Comparison of ENCODE assay signal across 8 cellular contexts in genomic region chr11:118928108-118928869, GRCh38. TPM values are rescaled to one million over a fixed set of nuclear protein-coding genes. Genes with fewer than 3 reads are reported as not detected.
DNase-seq lines count a peak whose midpoint lies in the region; ATAC-seq and TF ChIP-seq lines count a peak whose summit lies in the region.

No MANE protein-coding gene starts in this region.

- DNase-seq in DND-41 (peak; percentile 90), H9 (peak; percentile 92), M059J (ENCODE audit: low read depth) (peak; percentile 94), RWPE1 (ENCODE audit: low spot score) (peak; percentile 98), fibroblast of pulmonary artery (ENCODE audit: low read depth) (peak; percentile 94)
- peak; percentile 86 for DNase-seq in activated T-helper 2 cell treated with anti-CD3 and anti-CD28 coated beads, Interferon-gamma antibody, Interleukin-2, Interleukin-4, amounts not matched to agents 10 μg/mL and 5 μg/mL and 100 μg/mL, durations not matched to agents 14 hours and 24 hours and 36 hours (ENCODE audit: low spot score)
- DNase-seq in stimulated activated naive CD8-positive, alpha-beta T cell treated with anti-CD3 and anti-CD28 coated beads, Interleukin-15, amount 100 ng/mL, for 72 hours: peak; percentile 93 to 97

- no peaks in the 10 kb centered on the region for H3K79me1 ChIP-seq in H9 (ENCODE audit: insufficient read depth, low read depth, low read length, poor library complexity, severe bottlenecking)

- ATAC-seq in DND-41 (ENCODE audit: insufficient read depth, low read depth): peak; percentile 61
- peak; percentile 67 for ATAC-seq in stimulated activated naive CD8-positive, alpha-beta T cell treated with anti-CD3 and anti-CD28 coated beads, Interleukin-15, amount 100 ng/mL, for 72 hours

- H3K18ac ChIP-seq in H9 (ENCODE audit: insufficient read length, low read depth, low read length): no peak overlapping the region

- H2BK120ac ChIP-seq in H9 (ENCODE audit: low read depth, low read length, poor library complexity, severe bottlenecking): no peak overlapping the region

- H3T11ph ChIP-seq in H9 (ENCODE audit: low read length): no peak overlapping the region

- H2AFZ ChIP-seq in DND-41 (ENCODE audit: low read depth, low read length) (peak overlapping the region; percentile 69), H9 (ENCODE audit: low read length) (no peak overlapping the region)

- H3K4me1 Mint-ChIP-seq in H9 (peaks cover 46 to 48% of the 10 kb centered on the region in 2 experiments), nephron (peaks cover 51% of the 10 kb centered on the region)
- peaks cover 46% of the 10 kb centered on the region for H3K4me1 Mint-ChIP-seq in activated T-helper 2 cell treated with anti-CD3 and anti-CD28 coated beads, Interferon-gamma antibody, Interleukin-2, Interleukin-4, amounts not matched to agents 10 μg/mL and 5 μg/mL and 100 μg/mL, durations not matched to agents 14 hours and 24 hours and 36 hours (ENCODE audit: low read depth)
- peaks cover 54% of the 10 kb centered on the region for H3K4me1 Mint-ChIP-seq in stimulated activated naive CD8-positive, alpha-beta T cell treated with anti-CD3 and anti-CD28 coated beads, Interleukin-15, amount 100 ng/mL, for 72 hours

- H3K36me3 ChIP-seq in DND-41 (ENCODE audit: insufficient read depth, low read length): peaks cover 7% of the 10 kb centered on the region; the same call in 1 of the 2 replicates

- H4K8ac ChIP-seq in H9 (replicated peaks; ENCODE audit: insufficient read length, low read depth, low read length): no peak overlapping the region

- no peak overlapping the region for H3K14ac ChIP-seq in H9 (ENCODE audit: insufficient read depth, low read length)

- POLR2A ChIA-PET in RWPE1 (lab: Yijun Ruan, JAX; ENCODE audit: low non-redundant PET): no interaction called here

- peak overlapping the region; percentile 66 for H3K27ac ChIP-seq in DND-41 (ENCODE audit: low read length)
- no peak overlapping the region for H3K27ac ChIP-seq in H9 (ENCODE audit: insufficient read length, low read depth, low read length)
- peak overlapping the region; percentile 100 for H3K27ac ChIP-seq in RWPE1

- H3K9me3 ChIP-seq in DND-41 (ENCODE audit: insufficient read depth, low read length, severe bottlenecking) (no peaks in the 10 kb centered on the region), H9 (ENCODE audit: control insufficient read depth, low read depth, low read length) (no peaks in the 10 kb centered on the region)

- WGBS in H9 (ENCODE audit: extremely low coverage, insufficient read length, low lambda C conversion rate): no CpG with 5 or more reads among the region's 32 CpGs

- H3K4ac ChIP-seq in H9 (ENCODE audit: low read depth, low read length): no peak overlapping the region

- peak overlapping the region; percentile 89 to 96 for H3K4me3 Mint-ChIP-seq in H9
- peak overlapping the region; percentile 84 for H3K4me3 Mint-ChIP-seq in activated T-helper 2 cell treated with anti-CD3 and anti-CD28 coated beads, Interferon-gamma antibody, Interleukin-2, Interleukin-4, amounts not matched to agents 10 μg/mL and 5 μg/mL and 100 μg/mL, durations not matched to agents 14 hours and 24 hours and 36 hours (ENCODE audit: low read depth)
- peak overlapping the region; percentile 91 to 97 (median 95) for H3K4me3 Mint-ChIP-seq in nephron
- H3K4me3 Mint-ChIP-seq in stimulated activated naive CD8-positive, alpha-beta T cell treated with anti-CD3 and anti-CD28 coated beads, Interleukin-15, amount 100 ng/mL, for 72 hours: peak overlapping the region; percentile 94 to 95

- no peak overlapping the region for H4K5ac ChIP-seq in H9 (ENCODE audit: insufficient read length, low read depth, low read length)

- H4K20me1 ChIP-seq in DND-41 (ENCODE audit: insufficient read depth, low read length) (peaks cover 21% of the 10 kb centered on the region), H9 (ENCODE audit: control insufficient read depth, insufficient read depth, insufficient read length) (no peaks in the 10 kb centered on the region)

- H3K9me3 Mint-ChIP-seq in H9 (no peaks in the 10 kb centered on the region), nephron (no peaks in the 10 kb centered on the region)
- H3K9me3 Mint-ChIP-seq in activated T-helper 2 cell treated with anti-CD3 and anti-CD28 coated beads, Interferon-gamma antibody, Interleukin-2, Interleukin-4, amounts not matched to agents 10 μg/mL and 5 μg/mL and 100 μg/mL, durations not matched to agents 14 hours and 24 hours and 36 hours: no peaks in the 10 kb centered on the region
- no peaks in the 10 kb centered on the region for H3K9me3 Mint-ChIP-seq in stimulated activated naive CD8-positive, alpha-beta T cell treated with anti-CD3 and anti-CD28 coated beads, Interleukin-15, amount 100 ng/mL, for 72 hours

- no peak overlapping the region for H3K56ac ChIP-seq in H9 (ENCODE audit: insufficient read length, low read depth, low read length)

- no peak overlapping the region for H3K23ac ChIP-seq in H9 (ENCODE audit: insufficient read length, low read depth, low read length)

- no peak overlapping the region for H2BK5ac ChIP-seq in H9 (ENCODE audit: insufficient read length, low read length)

- intact Hi-C loops in activated T-helper 2 cell treated with anti-CD3 and anti-CD28 coated beads, Interferon-gamma antibody, Interleukin-2, Interleukin-4, amounts not matched to agents 10 μg/mL and 5 μg/mL and 100 μg/mL, durations not matched to agents 14 hours and 24 hours and 36 hours (cut with micrococcal nuclease): loop anchor here (1.0 to 5.0 kb wide), 8 partner anchors 10 to 238 kb away; partner anchors contain the start of genes CENATAC, CXCR5, DPAGT1 and RPS25

- peaks cover 35% of the 10 kb centered on the region for H3K23me2 ChIP-seq in H9 (ENCODE audit: insufficient read length, low read depth, low read length, poor library complexity, severe bottlenecking)

- H3K4me3 ChIP-seq in DND-41 (ENCODE audit: low read depth in 1 of 2, low read length in 2 of 2) (peak overlapping the region; percentile 61 to 84), fibroblast of pulmonary artery (replicated peaks; ENCODE audit: low read depth, low read length) (peak overlapping the region; percentile 77)

- H3K4me2 ChIP-seq in DND-41 (ENCODE audit: insufficient read depth, low read length) (peak overlapping the region; percentile 81), H9 (ENCODE audit: insufficient read depth, insufficient read length, low read length) (peak overlapping the region; percentile 86)

- no peak overlapping the region for H2AK5ac ChIP-seq in H9 (ENCODE audit: insufficient read length, low read length)

- peaks cover 70% of the 10 kb centered on the region for H3K4me1 ChIP-seq in DND-41 (ENCODE audit: insufficient read depth, low read length)
- H3K4me1 ChIP-seq in H9 (ENCODE audit: insufficient read depth, low read length): peaks cover 8% of the 10 kb centered on the region; the same call in 1 of the 2 replicates

- H3K27me3 ChIP-seq in DND-41 (ENCODE audit: insufficient read depth, low read length, poor library complexity): no peaks in the 10 kb centered on the region
- H3K27me3 ChIP-seq in H9 (ENCODE audit: insufficient read depth, low read length): peaks cover 2% of the 10 kb centered on the region; the same call in 1 of the 2 replicates

- H4K91ac ChIP-seq in H9 (ENCODE audit: insufficient read length, low read depth, low read length): no peak overlapping the region

- CTCF ChIA-PET in RWPE1 (lab: Yijun Ruan, JAX): interaction anchor here (0.6 to 2.6 kb wide), 7 partner anchors 16 to 242 kb away, joined by 3 to 16 read pairs (median 3); no protein-coding TSS in a partner anchor

- H3K9ac ChIP-seq in DND-41 (ENCODE audit: low read depth, low read length): peak overlapping the region; percentile 66
- H3K9ac ChIP-seq in H9 (ENCODE audit: extremely low read depth, insufficient read length, low read length): no peak overlapping the region

- H3K79me2 ChIP-seq in DND-41 (ENCODE audit: insufficient read depth, low read length): peaks cover 21% of the 10 kb centered on the region
- H3K79me2 ChIP-seq in H9 (ENCODE audit: insufficient read depth, low read length): peaks cover 14% of the 10 kb centered on the region; the same call in 1 of the 2 replicates

- peak overlapping the region; percentile 83 to 98 (median 85) for H3K27ac Mint-ChIP-seq in H9
- peak overlapping the region; percentile 91 for H3K27ac Mint-ChIP-seq in activated T-helper 2 cell treated with anti-CD3 and anti-CD28 coated beads, Interferon-gamma antibody, Interleukin-2, Interleukin-4, amounts not matched to agents 10 μg/mL and 5 μg/mL and 100 μg/mL, durations not matched to agents 14 hours and 24 hours and 36 hours
- H3K27ac Mint-ChIP-seq in nephron: peak overlapping the region; percentile 96 to 99 (median 98)
- peak overlapping the region; percentile 97 to 98 for H3K27ac Mint-ChIP-seq in stimulated activated naive CD8-positive, alpha-beta T cell treated with anti-CD3 and anti-CD28 coated beads, Interleukin-15, amount 100 ng/mL, for 72 hours

- H2BK12ac ChIP-seq in H9 (ENCODE audit: insufficient read length, low read depth, low read length): no peak overlapping the region

- H2BK15ac ChIP-seq in H9 (ENCODE audit: low read depth, low read length): no peak overlapping the region

- H3K36me3 Mint-ChIP-seq in H9 (ENCODE audit: insufficient read depth in 1 of 3, low read depth in 3 of 3): peaks cover 0 to 5% (median 2%) of the 10 kb centered on the region in 3 experiments; a peak in 2 of 7 replicates
- H3K36me3 Mint-ChIP-seq in activated T-helper 2 cell treated with anti-CD3 and anti-CD28 coated beads, Interferon-gamma antibody, Interleukin-2, Interleukin-4, amounts not matched to agents 10 μg/mL and 5 μg/mL and 100 μg/mL, durations not matched to agents 14 hours and 24 hours and 36 hours (ENCODE audit: low read depth): no peaks in the 10 kb centered on the region
- no peaks in the 10 kb centered on the region for H3K36me3 Mint-ChIP-seq in nephron (ENCODE audit: low read depth)

- TF ChIP-seq CTCF in DND-41 (IDR thresholded peaks at IDR 0.05; ENCODE audit: borderline replicate concordance, extremely low read depth, low read length, poor library complexity, severe bottlenecking) (peak; percentile 99), H9 (conservative IDR thresholded peaks at IDR 0.05) (peak; percentile 97), RWPE1 (conservative IDR thresholded peaks at IDR 0.05; ENCODE audit: low read depth) (peak; percentile 92), fibroblast of pulmonary artery (IDR thresholded peaks at IDR 0.05; ENCODE audit: low read length, missing control alignments) (peak; percentile 90), nephron (IDR thresholded peaks at IDR 0.05; ENCODE audit: unreplicated experiment in 3 of 3) (peak; percentile 92 to 96 (median 93))

- H2BK20ac ChIP-seq in H9 (ENCODE audit: low read depth, low read length, poor library complexity, severe bottlenecking): no peak overlapping the region

- H3K27me3 Mint-ChIP-seq in H9 (ENCODE audit: low read depth) (peaks cover 27% of the 10 kb centered on the region), nephron (ENCODE audit: low read depth) (peaks cover 6% of the 10 kb centered on the region)
- H3K27me3 Mint-ChIP-seq in activated T-helper 2 cell treated with anti-CD3 and anti-CD28 coated beads, Interferon-gamma antibody, Interleukin-2, Interleukin-4, amounts not matched to agents 10 μg/mL and 5 μg/mL and 100 μg/mL, durations not matched to agents 14 hours and 24 hours and 36 hours (ENCODE audit: low read depth): no peaks in the 10 kb centered on the region
- no peaks in the 10 kb centered on the region for H3K27me3 Mint-ChIP-seq in stimulated activated naive CD8-positive, alpha-beta T cell treated with anti-CD3 and anti-CD28 coated beads, Interleukin-15, amount 100 ng/mL, for 72 hours

RNA-seq across cellular contexts. Expression of gene BCL9L, which starts 2.6 kb away (rescaled TPM):
- total RNA-seq in H9 (2021): 74.9 and 78.4 TPM in 2 replicates
- total RNA-seq in M059J (2014; rRNA removed; shearing (Covaris generic)): 15.9 and 27.4 TPM in 2 replicates
- 21.9 and 23.7 TPM in 2 replicates for total RNA-seq in activated T-helper 2 cell treated with anti-CD3 and anti-CD28 coated beads, Interferon-gamma antibody, Interleukin-2, Interleukin-4, amounts not matched to agents 10 μg/mL and 5 μg/mL and 100 μg/mL, durations not matched to agents 14 hours and 24 hours and 36 hours

RNA-seq across cellular contexts. Expression of gene UPK2, which starts 27.8 kb away (rescaled TPM):
- total RNA-seq in H9 (2021): 0.24 and 0.33 TPM in 2 replicates
- not detected in 2 replicates for total RNA-seq in M059J (2014; rRNA removed; shearing (Covaris generic))
- 0.21 TPM in 1 of 2 replicates, not detected in the other for total RNA-seq in activated T-helper 2 cell treated with anti-CD3 and anti-CD28 coated beads, Interferon-gamma antibody, Interleukin-2, Interleukin-4, amounts not matched to agents 10 μg/mL and 5 μg/mL and 100 μg/mL, durations not matched to agents 14 hours and 24 hours and 36 hours

RNA-seq across cellular contexts. Expression of gene FOXR1, which starts 43.3 kb away (rescaled TPM):
- not detected in 2 replicates for total RNA-seq in H9 (2021)
- total RNA-seq in M059J (2014; rRNA removed; shearing (Covaris generic)): not detected in 2 replicates
- not detected in 2 replicates for total RNA-seq in activated T-helper 2 cell treated with anti-CD3 and anti-CD28 coated beads, Interferon-gamma antibody, Interleukin-2, Interleukin-4, amounts not matched to agents 10 μg/mL and 5 μg/mL and 100 μg/mL, durations not matched to agents 14 hours and 24 hours and 36 hours

RNA-seq across cellular contexts. Expression of gene CXCR5, which starts 44.6 kb away (rescaled TPM):
- total RNA-seq in H9 (2021): 0.07 and 0.11 TPM in 2 replicates
- total RNA-seq in M059J (2014; rRNA removed; shearing (Covaris generic)): not detected in 2 replicates
- 7.5 and 8.1 TPM in 2 replicates for total RNA-seq in activated T-helper 2 cell treated with anti-CD3 and anti-CD28 coated beads, Interferon-gamma antibody, Interleukin-2, Interleukin-4, amounts not matched to agents 10 μg/mL and 5 μg/mL and 100 μg/mL, durations not matched to agents 14 hours and 24 hours and 36 hours
